22 cellular contexts compared by ENCODE assay signal in genomic region chr2:163775304-163775703, GRCh38. TPM values are rescaled to one million over a fixed set of nuclear protein-coding genes. Genes with fewer than 3 reads are reported as not detected.
DNase-seq lines count a peak whose midpoint lies in the region; ATAC-seq and TF ChIP-seq lines count a peak whose summit lies in the region.
"Had no signal": no experiment of that assay in that cellular context is flagged by ENCODE, and none has a peak within 500 bp of the region (broad histone marks: within the 10 kb centered on the region; RNA-seq: fewer than 3 reads in every experiment).

No MANE protein-coding gene starts in this region.

- peaks cover 11% of the 10 kb centered on the region for H3K9me3 Mint-ChIP-seq in chondrocyte (ENCODE audit: low read depth)
- H3K9me3 Mint-ChIP-seq: neural progenitor cell had no signal

- intact Hi-C loops in testis (cut with DNase I; ENCODE audit: low total_unique reads): no loop called here

- H3K4me1 ChIP-seq in ACC112 (ENCODE audit: control insufficient read depth, insufficient read depth, low read length, unreplicated experiment) (peaks cover 23% of the 10 kb centered on the region), testis (no peaks in the 10 kb centered on the region)
- H3K4me1 ChIP-seq: HAP-1, neural progenitor cell had no signal

- no peak overlapping the region for H3K4me3 Mint-ChIP-seq in chondrocyte (ENCODE audit: unreplicated experiment)
- H3K4me3 Mint-ChIP-seq: CD4-positive, alpha-beta T cell; neural progenitor cell; stimulated activated effector memory CD8-positive, alpha-beta T cell treated with anti-CD3 and anti-CD28 coated beads, Interleukin-12 subunit alpha, Interleukin-12 subunit beta, amount 100 ng/mL, for 72 hours had no signal

- no peak for TF ChIP-seq POLR2A in testis (IDR thresholded peaks at IDR 0.05)

- peak overlapping the region; percentile 42 for H3K27ac Mint-ChIP-seq in chondrocyte (ENCODE audit: unreplicated experiment)
- H3K27ac Mint-ChIP-seq: CD4-positive, alpha-beta T cell; neural progenitor cell; stimulated activated effector memory CD8-positive, alpha-beta T cell treated with anti-CD3 and anti-CD28 coated beads, Interleukin-12 subunit alpha, Interleukin-12 subunit beta, amount 100 ng/mL, for 72 hours had no signal

- no peaks in the 10 kb centered on the region for H3K9me3 ChIP-seq in testis
- H3K9me3 ChIP-seq: HAP-1, thyroid gland had no signal

- H3K36me3 ChIP-seq in ACC112 (ENCODE audit: insufficient read depth, low read length) (no peaks in the 10 kb centered on the region), testis (ENCODE audit: low read depth, missing control alignments) (no peaks in the 10 kb centered on the region)
- H3K36me3 ChIP-seq: HAP-1, neural progenitor cell, thyroid gland had no signal

- no peaks in the 10 kb centered on the region for H3K27me3 Mint-ChIP-seq in chondrocyte (ENCODE audit: low read depth)
- H3K27me3 Mint-ChIP-seq: CD4-positive, alpha-beta T cell had no signal

- peak overlapping the region; percentile 75 for H3K27ac ChIP-seq in ACC112 (ENCODE audit: low read depth, low read length)
- no peak overlapping the region for H3K27ac ChIP-seq in testis
- H3K27ac ChIP-seq: neural progenitor cell, thyroid gland had no signal

- H3K4me3 ChIP-seq in ACC112 (ENCODE audit: low read depth, low read length): no peak overlapping the region
- H3K4me3 ChIP-seq in testis: no peak overlapping the region
- H3K4me3 ChIP-seq: HAP-1, K562, neural progenitor cell, thyroid gland had no signal

- DNase-seq in M059J (ENCODE audit: low read depth) (peak; percentile 45), chondrocyte (ENCODE audit: low spot score) (no peak), kidney tubule cell (ENCODE audit: low spot score) (peak; percentile 56), DMS53 (lab: John Stamatoyannopoulos, UW) (no peak), testis (no peak), T1000 (lab: John Stamatoyannopoulos, UW) (no peak)
- DNase-seq: activated CD4-positive, alpha-beta T cell treated with anti-CD3 and anti-CD28 coated beads for 4 hours; activated effector memory CD4-positive, alpha-beta T cell treated with anti-CD3 and anti-CD28 coated beads, Interleukin-2, amount 50 U/mL, for 16 hours; CD4-positive, alpha-beta T cell; cerebellar nuclear complex; DND-41; NCI-H1092; NCI-H2171; thyroid gland had no signal

- 61 to 77% methylated on average over 1 of the region's 1 CpG for WGBS in testis, 2 donors

- peaks cover 43% of the 10 kb centered on the region for H3K4me1 Mint-ChIP-seq in chondrocyte (ENCODE audit: low read depth)
- H3K4me1 Mint-ChIP-seq: neural progenitor cell; stimulated activated effector memory CD8-positive, alpha-beta T cell treated with anti-CD3 and anti-CD28 coated beads, Interleukin-12 subunit alpha, Interleukin-12 subunit beta, amount 100 ng/mL, for 72 hours had no signal

- peak overlapping the region; percentile 24 for H2AFZ ChIP-seq in ACC112 (ENCODE audit: low read length, unreplicated experiment)
- H2AFZ ChIP-seq: neural progenitor cell had no signal

- H3K79me2 ChIP-seq in ACC112 (ENCODE audit: control insufficient read depth, insufficient read depth, low read length, unreplicated experiment): no peaks in the 10 kb centered on the region

- TF ChIP-seq CTCF in chondrocyte (IDR thresholded peaks at IDR 0.05) (no peak), testis (IDR thresholded peaks at IDR 0.05) (no peak)

- no peaks in the 10 kb centered on the region for H3K36me3 Mint-ChIP-seq in chondrocyte (ENCODE audit: low read depth)
- H3K36me3 Mint-ChIP-seq: neural progenitor cell; stimulated activated effector memory CD8-positive, alpha-beta T cell treated with anti-CD3 and anti-CD28 coated beads, Interleukin-12 subunit alpha, Interleukin-12 subunit beta, amount 100 ng/mL, for 72 hours had no signal

- H3K27me3 ChIP-seq in ACC112 (ENCODE audit: insufficient read depth, low read length) (no peaks in the 10 kb centered on the region), testis (no peaks in the 10 kb centered on the region)
- H3K27me3 ChIP-seq: neural progenitor cell, thyroid gland had no signal

- no peak for ATAC-seq in HG03460 (IDR thresholded peaks at IDR 0.05; ENCODE audit: unreplicated experiment)
- ATAC-seq: K562; left lobe of liver; stimulated activated effector memory CD8-positive, alpha-beta T cell treated with anti-CD3 and anti-CD28 coated beads, Interleukin-12 subunit alpha, Interleukin-12 subunit beta, amount 100 ng/mL, for 72 hours had no signal

RNA-seq across cellular contexts. Expression of gene FIGN, which starts 39.5 kb away (rescaled TPM):
- total RNA-seq in M059J (2014; rRNA removed; shearing (Covaris generic)): 1.5 and 3.4 TPM in 2 replicates
- total RNA-seq in chondrocyte (11.8 to 23.4 TPM (median 12.1 TPM) in 3 replicates), testis (1 to 10 TPM; 3.6 to 3.9 TPM)
- 3.5 TPM for polyA plus RNA-seq in testis (ENCODE audit: insufficient read depth, low read depth, low replicate concordance)
- total RNA-seq: CD4-positive, alpha-beta T cell; mononuclear cell had no signal
- polyA plus RNA-seq: K562 had no signal

Comparison
In these comparisons a context has a peak if more than half of its experiments do, and no peak if none do; other contexts are left out.
1. DNase-seq: peak in M059J (single experiment) and kidney tubule cell (single experiment); none in chondrocyte (single experiment), DMS53 (single experiment), testis (single experiment) and T1000 (single experiment).